Comparison of ENCODE assay signal across 17 cellular contexts in the genomic region with DNA sequence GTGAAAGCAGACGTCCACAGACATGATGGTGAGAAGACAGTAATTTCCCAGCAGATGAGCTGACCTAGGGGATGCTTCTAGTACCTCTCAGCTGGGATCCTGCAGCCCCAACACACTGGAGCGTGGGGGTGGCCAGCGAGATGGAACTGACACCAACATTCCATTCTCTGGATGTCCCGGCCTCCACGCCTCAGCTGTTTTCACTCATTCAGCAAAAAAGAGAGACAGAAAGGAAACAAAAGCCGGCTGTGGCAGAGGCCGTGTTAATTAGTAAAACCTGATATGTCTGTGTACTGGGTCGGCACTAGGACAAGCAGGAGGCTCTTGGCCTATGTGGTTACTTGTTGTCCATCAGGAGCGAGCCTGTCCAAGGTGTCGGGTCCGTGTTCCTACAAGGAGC.
A peak's percentile ranks its signal among the peaks of the same experiment; 100 is the strongest.
DNase-seq lines count a peak whose midpoint lies in the region; ATAC-seq, FAIRE-seq and TF ChIP-seq lines count a peak whose summit lies in the region.
"Had no signal": no experiment of that assay in that cellular context is flagged by ENCODE, and none has a peak within 500 bp of the region (broad histone marks: within the 10 kb centered on the region; RNA-seq: fewer than 3 reads in every experiment).

No MANE protein-coding gene starts in this region.

- H3K4me3 ChIP-seq in astrocyte (ENCODE audit: insufficient read depth, low read depth, low read length) (no peak overlapping the region), skin epidermis (no peak overlapping the region)
- H3K4me3 ChIP-seq: ovary had no signal

- H3K4me3 Mint-ChIP-seq in astrocyte (ENCODE audit: unreplicated experiment), result no peak overlapping the region
- H3K4me3 Mint-ChIP-seq: CD8-positive, alpha-beta memory T cell; T-helper 2 cell treated with Interferon-gamma antibody and Interleukin-4, amounts not matched to agents 5 μg/mL and 100 μg/mL, for 36 hours had no signal

- H3K27me3 ChIP-seq in astrocyte (ENCODE audit: insufficient read depth, low read length), result no peaks in the 10 kb centered on the region
- H3K27me3 ChIP-seq: ovary had no signal

- H2AFZ ChIP-seq in astrocyte (ENCODE audit: low read depth, low read length), result no peak overlapping the region

- FAIRE-seq in astrocyte (lab: Jason Lieb, UNC), result no peak
- FAIRE-seq: GM18507 had no signal

- H4K20me1 ChIP-seq in astrocyte (ENCODE audit: insufficient read depth, low read length), result no peaks in the 10 kb centered on the region

- TF ChIP-seq CTCF in astrocyte (IDR thresholded peaks at IDR 0.05; ENCODE audit: insufficient read depth, low read depth, low read length) (no peak), GM10266 (IDR thresholded peaks at IDR 0.05; ENCODE audit: control insufficient read depth, insufficient read depth, low read depth, missing control alignments) (no peak)

- H3K79me2 ChIP-seq in astrocyte (ENCODE audit: insufficient read depth, low read length), result no peaks in the 10 kb centered on the region

- no peaks in the 10 kb centered on the region for H3K27me3 Mint-ChIP-seq in astrocyte (ENCODE audit: low read depth, unreplicated experiment)

- no peak overlapping the region for H3K4me2 ChIP-seq in astrocyte (ENCODE audit: low read length)

- H3K9me3 Mint-ChIP-seq in astrocyte (ENCODE audit: unreplicated experiment), result peaks cover 4% of the 10 kb centered on the region
- H3K9me3 Mint-ChIP-seq: CD8-positive, alpha-beta memory T cell; T-helper 2 cell treated with Interferon-gamma antibody and Interleukin-4, amounts not matched to agents 5 μg/mL and 100 μg/mL, for 36 hours had no signal

- H3K4me1 ChIP-seq in astrocyte (ENCODE audit: insufficient read depth, low read length), result peaks cover 27% of the 10 kb centered on the region

- H3K27ac Mint-ChIP-seq in astrocyte (ENCODE audit: unreplicated experiment), result peak overlapping the region; percentile 82
- H3K27ac Mint-ChIP-seq: CD8-positive, alpha-beta memory T cell; T-helper 2 cell treated with Interferon-gamma antibody and Interleukin-4, amounts not matched to agents 5 μg/mL and 100 μg/mL, for 36 hours had no signal

- H3K9me3 ChIP-seq in astrocyte (ENCODE audit: insufficient read depth, low read depth, low read length), result no peaks in the 10 kb centered on the region
- H3K9me3 ChIP-seq: ovary had no signal

- no peaks in the 10 kb centered on the region for H3K36me3 Mint-ChIP-seq in astrocyte (ENCODE audit: low read depth, unreplicated experiment)
- H3K36me3 Mint-ChIP-seq: CD8-positive, alpha-beta memory T cell had no signal

- H3K27ac ChIP-seq in astrocyte (ENCODE audit: low read depth, low read length), result no peak overlapping the region
- H3K27ac ChIP-seq in skin epidermis, result peak overlapping the region in 12 of 21 experiments; percentile 4 to 64 (median 42)
- H3K27ac ChIP-seq: ovary had no signal

- DNase-seq in GM03348 (ENCODE audit: low spot score) (peak; percentile 53), astrocyte (ENCODE audit: low read depth) (no peak), kidney tubule cell (ENCODE audit: low spot score) (peak; percentile 85), GM10266 (ENCODE audit: extremely low spot score) (no peak), NCI-H1105 treated with DMSO at 0.1 percent for 48 hours (lab: John Stamatoyannopoulos, UW) (no peak)
- DNase-seq: activated CD4-positive, alpha-beta T cell treated with anti-CD3 and anti-CD28 coated beads, Interleukin-2, amount 50 U/mL, for 48 hours; CD8-positive, alpha-beta memory T cell; GDM1; KG1; NCI-H1694 treated with DMSO at 0.1 percent for 48 hours; NCI-H526 treated with DMSO at 0.1 percent for 48 hours had no signal

- no peak overlapping the region for H3K9ac ChIP-seq in astrocyte (ENCODE audit: low read length)

- H3K4me1 Mint-ChIP-seq in astrocyte (ENCODE audit: low read depth, unreplicated experiment), result peaks cover 32% of the 10 kb centered on the region
- H3K4me1 Mint-ChIP-seq: CD8-positive, alpha-beta memory T cell had no signal

- no peak for ATAC-seq in GM18909 (IDR thresholded peaks at IDR 0.05; ENCODE audit: poor library complexity, unreplicated experiment)
- no peak for ATAC-seq in HG02884 (IDR thresholded peaks at IDR 0.05; ENCODE audit: unreplicated experiment)

- no peaks in the 10 kb centered on the region for H3K36me3 ChIP-seq in astrocyte (ENCODE audit: insufficient read depth, low read length)
- H3K36me3 ChIP-seq: ovary had no signal

Comparison
In these comparisons a context has a peak if more than half of its experiments do, and no peak if none do; other contexts are left out.
1. DNase-seq: peak in GM03348 (single experiment) and kidney tubule cell (single experiment); none in astrocyte (single experiment), GM10266 (single experiment) and NCI-H1105 treated with DMSO at 0.1 percent for 48 hours (single experiment).